In genomic region chr15:43505723-43506122, GRCh38 we compare ENCODE assay signal across 17 cellular contexts. TPM values are rescaled to one million over a fixed set of nuclear protein-coding genes. Genes with fewer than 3 reads are reported as not detected.
DNase-seq lines count a peak whose midpoint lies in the region; FAIRE-seq and TF ChIP-seq lines count a peak whose summit lies in the region.
"Had no signal": no experiment of that assay in that cellular context is flagged by ENCODE, and none has a peak within 500 bp of the region (broad histone marks: within the 10 kb centered on the region; RNA-seq: fewer than 3 reads in every experiment).

No MANE protein-coding gene starts in this region.

- peak overlapping the region; percentile 82 for H3K27ac Mint-ChIP-seq in astrocyte (ENCODE audit: unreplicated experiment)
- peak overlapping the region in 1 of 7 donors; percentile 12 for H3K27ac Mint-ChIP-seq in CD4-positive, alpha-beta memory T cell
- H3K27ac Mint-ChIP-seq: activated CD8-positive, alpha-beta T cell treated with anti-CD3 and anti-CD28 coated beads for 36 hours; activated T-helper 1 cell treated with anti-CD3 and anti-CD28 coated beads, Interleukin-12 subunit alpha, Interleukin-12 subunit beta, Interleukin-2, Interleukin-4 antibody, amounts not matched to agents 30 ng/mL and 10 ng/mL and 1 ng/mL, durations not matched to agents 14 hours and 24 hours and 36 hours; CD4-positive, alpha-beta T cell; naive thymus-derived CD4-positive, alpha-beta T cell had no signal

- intact Hi-C loops in CD4-positive, alpha-beta memory T cell (cut with micrococcal nuclease) = no loop called here

- H3K79me2 ChIP-seq in astrocyte (ENCODE audit: insufficient read depth, low read length) = no peaks in the 10 kb centered on the region
- no peaks in the 10 kb centered on the region for H3K79me2 ChIP-seq in smooth muscle cell (ENCODE audit: low read depth)
- no peaks in the 10 kb centered on the region for H3K79me2 ChIP-seq in Karpas-422 (ENCODE audit: low read length)

- CTCF ChIA-PET in CD4-positive, alpha-beta memory T cell (lab: Charles Lee; ENCODE audit: partially characterized antibody) = interaction anchor here (1.0 to 1.8 kb wide), 2 partner anchors 9 to 12 kb away, joined by 3 to 9 read pairs; partner anchors contain the start of gene TP53BP1

- no peak overlapping the region for H2AFZ ChIP-seq in astrocyte (ENCODE audit: low read depth, low read length)
- no peak overlapping the region for H2AFZ ChIP-seq in smooth muscle cell (ENCODE audit: low read depth)
- H2AFZ ChIP-seq in Karpas-422 (ENCODE audit: low read length) = no peak overlapping the region

- no peak for FAIRE-seq in astrocyte (lab: Jason Lieb, UNC)

- peaks cover 31% of the 10 kb centered on the region for H3K4me1 Mint-ChIP-seq in astrocyte (ENCODE audit: low read depth, unreplicated experiment)
- peaks cover 9 to 23% (median 16%) of the 10 kb centered on the region in 4 donors for H3K4me1 Mint-ChIP-seq in CD4-positive, alpha-beta memory T cell

- H3K9me3 ChIP-seq in astrocyte (ENCODE audit: insufficient read depth, low read depth, low read length) (no peaks in the 10 kb centered on the region), smooth muscle cell (replicated peaks; ENCODE audit: low read depth) (no peaks in the 10 kb centered on the region), Karpas-422 (ENCODE audit: low read length) (no peaks in the 10 kb centered on the region)
- no peaks in the 10 kb centered on the region for H3K9me3 ChIP-seq in CD4-positive, alpha-beta memory T cell (ENCODE audit: control insufficient read depth in 1 of 2, low read length in 2 of 2)
- H3K9me3 ChIP-seq: esophagus squamous epithelium, left ventricle myocardium inferior, testis had no signal

- no peak overlapping the region for H3K27ac ChIP-seq in astrocyte (ENCODE audit: low read depth, low read length)
- H3K27ac ChIP-seq in smooth muscle cell (ENCODE audit: low read depth) = peak overlapping the region; percentile 37
- no peak overlapping the region for H3K27ac ChIP-seq in Karpas-422 (ENCODE audit: low read length)
- no peak overlapping the region for H3K27ac ChIP-seq in CD4-positive, alpha-beta memory T cell (ENCODE audit: low read depth, low read length)
- H3K27ac ChIP-seq: esophagus squamous epithelium, left ventricle myocardium inferior, testis had no signal

- WGBS in smooth muscle cell (ENCODE audit: low lambda C conversion rate) = 17% methylated on average over 1 of the region's 1 CpG

- TF ChIP-seq CTCF in astrocyte (IDR thresholded peaks at IDR 0.05; ENCODE audit: insufficient read depth, low read depth, low read length) (no peak), foreskin fibroblast (IDR thresholded peaks at IDR 0.05; ENCODE audit: low read depth, low read length) (no peak), smooth muscle cell (IDR thresholded peaks at IDR 0.05; ENCODE audit: borderline replicate concordance, insufficient read depth, poor library complexity, severe bottlenecking) (no peak)

- H3K36me3 Mint-ChIP-seq in astrocyte (ENCODE audit: low read depth, unreplicated experiment) = no peaks in the 10 kb centered on the region
- H3K36me3 Mint-ChIP-seq in CD4-positive, alpha-beta memory T cell = peaks cover 3 to 6% of the 10 kb centered on the region in 2 donors

- H3K9me2 ChIP-seq in Karpas-422 (replicated peaks; ENCODE audit: insufficient read depth, low read length) = no peaks in the 10 kb centered on the region

- no peaks in the 10 kb centered on the region for H3K9me3 Mint-ChIP-seq in astrocyte (ENCODE audit: unreplicated experiment)
- no peaks in the 10 kb centered on the region for H3K9me3 Mint-ChIP-seq in CD4-positive, alpha-beta memory T cell
- H3K9me3 Mint-ChIP-seq: activated CD8-positive, alpha-beta T cell treated with anti-CD3 and anti-CD28 coated beads for 36 hours; activated T-helper 1 cell treated with anti-CD3 and anti-CD28 coated beads, Interleukin-12 subunit alpha, Interleukin-12 subunit beta, Interleukin-2, Interleukin-4 antibody, amounts not matched to agents 30 ng/mL and 10 ng/mL and 1 ng/mL, durations not matched to agents 14 hours and 24 hours and 36 hours; CD4-positive, alpha-beta T cell; naive thymus-derived CD4-positive, alpha-beta T cell had no signal

- H3K9ac ChIP-seq in astrocyte (ENCODE audit: low read length) = no peak overlapping the region
- no peak overlapping the region for H3K9ac ChIP-seq in smooth muscle cell (ENCODE audit: low read depth)
- H3K9ac ChIP-seq in Karpas-422 (ENCODE audit: low read length) = no peak overlapping the region

- H3K4me3 ChIP-seq in astrocyte (ENCODE audit: insufficient read depth, low read depth, low read length) (no peak overlapping the region), foreskin fibroblast (ENCODE audit: low read depth in 1 of 2, low read length in 2 of 2) (no peak overlapping the region), smooth muscle cell (no peak overlapping the region), Karpas-422 (ENCODE audit: low read length) (no peak overlapping the region)
- H3K4me3 ChIP-seq in CD4-positive, alpha-beta memory T cell (ENCODE audit: low read length in 2 of 2) = no peak overlapping the region
- H3K4me3 ChIP-seq: esophagus squamous epithelium, left ventricle myocardium inferior, testis had no signal

- H3K4me2 ChIP-seq in astrocyte (ENCODE audit: low read length) = no peak overlapping the region
- peak overlapping the region; percentile 62 for H3K4me2 ChIP-seq in smooth muscle cell
- no peak overlapping the region for H3K4me2 ChIP-seq in Karpas-422 (ENCODE audit: low read depth, low read length, poor library complexity, severe bottlenecking)

- H3K4me3 Mint-ChIP-seq in astrocyte (ENCODE audit: unreplicated experiment) = no peak overlapping the region
- H3K4me3 Mint-ChIP-seq in CD4-positive, alpha-beta memory T cell = no peak overlapping the region
- H3K4me3 Mint-ChIP-seq: activated CD8-positive, alpha-beta T cell treated with anti-CD3 and anti-CD28 coated beads for 36 hours; activated T-helper 1 cell treated with anti-CD3 and anti-CD28 coated beads, Interleukin-12 subunit alpha, Interleukin-12 subunit beta, Interleukin-2, Interleukin-4 antibody, amounts not matched to agents 30 ng/mL and 10 ng/mL and 1 ng/mL, durations not matched to agents 14 hours and 24 hours and 36 hours; CD4-positive, alpha-beta T cell; naive thymus-derived CD4-positive, alpha-beta T cell had no signal

- H3K4me1 ChIP-seq in astrocyte (ENCODE audit: insufficient read depth, low read length) (peaks cover 11% of the 10 kb centered on the region), smooth muscle cell (ENCODE audit: low read depth) (peaks cover 8% of the 10 kb centered on the region), Karpas-422 (ENCODE audit: low read length) (peaks cover 13% of the 10 kb centered on the region)
- H3K4me1 ChIP-seq in CD4-positive, alpha-beta memory T cell (ENCODE audit: insufficient read depth, low read length) = peaks cover 17% of the 10 kb centered on the region

- DNase-seq in HT1080 (ENCODE audit: low read depth) = peak; percentile 21
- peak; percentile 72 for DNase-seq in astrocyte (ENCODE audit: low read depth)
- peak; percentile 73 to 86 for DNase-seq in foreskin fibroblast
- DNase-seq in smooth muscle cell (lab: John Stamatoyannopoulos, UW; ENCODE audit: unreplicated experiment) = no peak
- no peak for DNase-seq in Karpas-422
- no peak for DNase-seq in CD4-positive, alpha-beta memory T cell
- no peak for DNase-seq in 8988T
- DNase-seq: activated CD8-positive, alpha-beta T cell treated with anti-CD3 and anti-CD28 coated beads for 36 hours; CD4-positive, alpha-beta T cell; dermis blood vessel endothelial cell; esophagus squamous epithelium; left ventricle myocardium inferior; naive thymus-derived CD4-positive, alpha-beta T cell; NCI-H1436; stimulated activated CD4-positive, alpha-beta T cell treated with anti-CD3 and anti-CD28 coated beads, Interleukin-2, amount 100 ng/mL, for 24 hours; testis had no signal

- peaks cover 2% of the 10 kb centered on the region for H3K27me3 Mint-ChIP-seq in astrocyte (ENCODE audit: low read depth, unreplicated experiment)
- no peaks in the 10 kb centered on the region for H3K27me3 Mint-ChIP-seq in CD4-positive, alpha-beta memory T cell
- H3K27me3 Mint-ChIP-seq: activated CD8-positive, alpha-beta T cell treated with anti-CD3 and anti-CD28 coated beads for 36 hours; CD4-positive, alpha-beta T cell; naive thymus-derived CD4-positive, alpha-beta T cell had no signal

- H3K36me3 ChIP-seq in astrocyte (ENCODE audit: insufficient read depth, low read length) (no peaks in the 10 kb centered on the region), smooth muscle cell (ENCODE audit: low read depth) (no peaks in the 10 kb centered on the region), Karpas-422 (ENCODE audit: insufficient read depth, low read length) (no peaks in the 10 kb centered on the region; the same call in 1 of the 2 replicates)
- H3K36me3 ChIP-seq in CD4-positive, alpha-beta memory T cell (ENCODE audit: insufficient read depth, low read length) = no peaks in the 10 kb centered on the region
- H3K36me3 ChIP-seq: esophagus squamous epithelium, left ventricle myocardium inferior had no signal

- H4K20me1 ChIP-seq in astrocyte (ENCODE audit: insufficient read depth, low read length) (no peaks in the 10 kb centered on the region), smooth muscle cell (ENCODE audit: low read depth) (no peaks in the 10 kb centered on the region), Karpas-422 (ENCODE audit: insufficient read depth, low read depth, low read length) (no peaks in the 10 kb centered on the region)

- H3K27me3 ChIP-seq in astrocyte (ENCODE audit: insufficient read depth, low read length) = no peaks in the 10 kb centered on the region
- no peaks in the 10 kb centered on the region for H3K27me3 ChIP-seq in smooth muscle cell (ENCODE audit: low read depth)
- H3K27me3 ChIP-seq in Karpas-422 (ENCODE audit: low read length) = no peaks in the 10 kb centered on the region
- H3K27me3 ChIP-seq in CD4-positive, alpha-beta memory T cell (ENCODE audit: insufficient read depth, low read length) = no peaks in the 10 kb centered on the region
- H3K27me3 ChIP-seq: esophagus squamous epithelium, testis had no signal

- H3F3A ChIP-seq in smooth muscle cell (ENCODE audit: low read depth) = peaks cover 15% of the 10 kb centered on the region

- POLR2A ChIA-PET in CD4-positive, alpha-beta memory T cell (lab: Charles Lee; ENCODE audit: partially characterized antibody) = interaction anchor here (1.2 kb wide), 1 partner anchor 13 kb away, joined by 5 read pairs; the partner anchor contains the start of gene TP53BP1

RNA-seq across cellular contexts. Expression of gene MAP1A, which starts 11.7 kb away (rescaled TPM):
- total RNA-seq in HT1080 (2014; rRNA removed; shearing (Covaris generic)) = 1.4 and 1.7 TPM in 2 replicates
- polyA plus RNA-seq in HT1080 (2015; cell fraction: cytosol; rRNA removed) = 0.15 and 0.27 TPM in 2 replicates
- 0.72 and 0.76 TPM in 2 replicates for polyA plus RNA-seq in HT1080 (2015; cell fraction: nucleus; rRNA removed)
- total RNA-seq in astrocyte (138 and 142 TPM in 2 replicates), smooth muscle cell (25.9 and 27.1 TPM in 2 replicates)
- polyA plus RNA-seq in smooth muscle cell = 14.6 and 15.7 TPM in 2 replicates
- total RNA-seq in Karpas-422 (2014; rRNA removed; shearing (Covaris generic); ENCODE audit: low replicate concordance) = 1.4 and 1.8 TPM in 2 replicates
- under 1 TPM; 0.33 to 0.35 TPM for total RNA-seq in CD4-positive, alpha-beta memory T cell
- polyA plus RNA-seq in CD4-positive, alpha-beta memory T cell = 1 to 10 TPM in 1 of 2 donors, under 1 TPM in 1; 0.10 to 1.8 TPM

RNA-seq across cellular contexts. Expression of gene TP53BP1, which starts 12.8 kb away (rescaled TPM):
- total RNA-seq in HT1080 (2014; rRNA removed; shearing (Covaris generic)) = 23.1 and 23.4 TPM in 2 replicates
- polyA plus RNA-seq in HT1080 (2015; cell fraction: cytosol; rRNA removed) = 12.6 and 16.1 TPM in 2 replicates
- 60.4 and 66.4 TPM in 2 replicates for polyA plus RNA-seq in HT1080 (2015; cell fraction: nucleus; rRNA removed)
- total RNA-seq in astrocyte (71.9 and 73.1 TPM in 2 replicates), smooth muscle cell (41.5 and 52.0 TPM in 2 replicates)
- 19.9 and 24.1 TPM in 2 replicates for polyA plus RNA-seq in smooth muscle cell
- total RNA-seq in Karpas-422 (2014; rRNA removed; shearing (Covaris generic); ENCODE audit: low replicate concordance) = 62.7 and 82.3 TPM in 2 replicates
- total RNA-seq in CD4-positive, alpha-beta memory T cell = 10 to 100 TPM; 40.6 to 46.3 TPM
- polyA plus RNA-seq in CD4-positive, alpha-beta memory T cell = 10 to 100 TPM in 1 of 2 donors, 1 to 10 TPM in 1; 2.7 to 10.5 TPM

Comparison
In these comparisons a context has a peak if more than half of its experiments do, and no peak if none do; other contexts are left out.
1. DNase-seq: peak in HT1080 (single experiment), astrocyte (single experiment) and foreskin fibroblast (2 of 2); none in smooth muscle cell (single experiment), Karpas-422 (single experiment), CD4-positive, alpha-beta memory T cell (0 of 5) and 8988T (single experiment).